Comparison of ENCODE assay signal across 19 cellular contexts in genomic region chr7:122487131-122487530, GRCh38.
DNase-seq lines count a peak whose midpoint lies in the region; ATAC-seq and TF ChIP-seq lines count a peak whose summit lies in the region.
"Had no signal": no experiment of that assay in that cellular context is flagged by ENCODE, and none has a peak within 500 bp of the region (broad histone marks: within the 10 kb centered on the region; RNA-seq: fewer than 3 reads in every experiment).

No MANE protein-coding gene starts in this region.

- H3K9me2 ChIP-seq in PC-3 (replicated peaks; ENCODE audit: low read length), result no peaks in the 10 kb centered on the region

- TF ChIP-seq CTCF in PC-3 (conservative IDR thresholded peaks at IDR 0.05; ENCODE audit: low read depth, low read length), result no peak
- TF ChIP-seq CTCF in brain microvascular endothelial cell (IDR thresholded peaks at IDR 0.05; ENCODE audit: low read depth, low read length, missing control alignments), result no peak
- TF ChIP-seq CTCF in fibroblast of villous mesenchyme (IDR thresholded peaks at IDR 0.05; ENCODE audit: insufficient read depth, low read depth, low read length), result no peak

- intact Hi-C loops in PC-3 (cut with micrococcal nuclease), result no loop called here

- no peaks in the 10 kb centered on the region for H4K20me1 ChIP-seq in PC-3 (ENCODE audit: low read length)

- no peak; the same call in none of the 2 replicates for ATAC-seq in PC-3
- no peak for ATAC-seq in stimulated activated memory B cell treated with anti-CD40 and anti-IgM and Interleukin-4, amounts not matched to agents 10 μg/mL and 1 μg/mL and 100 μg/mL, for 72 hours

- 0 out of 2 replicates have a peak, but pooled peaks cover 5% of the 10 kb centered on the region for H3K4me1 ChIP-seq in PC-3 (ENCODE audit: insufficient read depth, low read length)
- H3K4me1 ChIP-seq: BE2C, Caco-2 had no signal

- H3K27me3 Mint-ChIP-seq in stimulated activated memory B cell treated with anti-CD40 and anti-IgM and Interleukin-4, amounts not matched to agents 10 μg/mL and 1 μg/mL and 100 μg/mL, for 72 hours, result no peaks in the 10 kb centered on the region
- H3K27me3 Mint-ChIP-seq: CD4-positive, alpha-beta T cell had no signal

- POLR2A ChIA-PET in PC-3 (lab: Charles Lee; ENCODE audit: unreplicated experiment), result no interaction called here

- no peaks in the 10 kb centered on the region for H3K36me3 Mint-ChIP-seq in stimulated activated memory B cell treated with anti-CD40 and anti-IgM and Interleukin-4, amounts not matched to agents 10 μg/mL and 1 μg/mL and 100 μg/mL, for 72 hours

- no peaks in the 10 kb centered on the region for H3K79me2 ChIP-seq in PC-3 (ENCODE audit: low read length)

- in situ Hi-C loops in brain microvascular endothelial cell (cut with HindIII; ENCODE audit: low pct_ligation_motif_present, low sequenced_read_pairs), result no loop called here

- H3K36me3 ChIP-seq in PC-3 (ENCODE audit: low read depth, low read length), result no peaks in the 10 kb centered on the region
- no peaks in the 10 kb centered on the region for H3K36me3 ChIP-seq in brain microvascular endothelial cell (replicated peaks)
- H3K36me3 ChIP-seq: BE2C had no signal

- H3K27ac Mint-ChIP-seq in stimulated activated memory B cell treated with anti-CD40 and anti-IgM and Interleukin-4, amounts not matched to agents 10 μg/mL and 1 μg/mL and 100 μg/mL, for 72 hours, result no peak overlapping the region
- H3K27ac Mint-ChIP-seq: CD4-positive, alpha-beta T cell had no signal

- no peak overlapping the region for H3K4me2 ChIP-seq in PC-3 (ENCODE audit: low read length)

- no peak overlapping the region for H3K9ac ChIP-seq in PC-3 (ENCODE audit: low read length)

- no peaks in the 10 kb centered on the region for H3K4me1 Mint-ChIP-seq in stimulated activated memory B cell treated with anti-CD40 and anti-IgM and Interleukin-4, amounts not matched to agents 10 μg/mL and 1 μg/mL and 100 μg/mL, for 72 hours

- H3K9me3 ChIP-seq in PC-3 (ENCODE audit: low read length), result no peaks in the 10 kb centered on the region
- H3K9me3 ChIP-seq: BE2C, Caco-2 had no signal

- H3K4me3 ChIP-seq in PC-3 (ENCODE audit: low read length) (no peak overlapping the region), brain microvascular endothelial cell (ENCODE audit: low read depth, low read length) (no peak overlapping the region), fibroblast of villous mesenchyme (ENCODE audit: low read depth, low read length) (no peak overlapping the region)

- no peaks in the 10 kb centered on the region for H3K27me3 ChIP-seq in PC-3 (ENCODE audit: low read length)
- no peaks in the 10 kb centered on the region for H3K27me3 ChIP-seq in brain microvascular endothelial cell (replicated peaks)
- H3K27me3 ChIP-seq: BE2C had no signal

- CTCF ChIA-PET in PC-3 (lab: Charles Lee), result no interaction called here

- no TSS peak for BruUV-seq in PC-3 (replicated peaks; lab: Mats Ljungman, UMichigan)

- DNase-seq in A172 (ENCODE audit: low spot score) (peak; percentile 13), PC-3 (peak; percentile 34), brain microvascular endothelial cell (peak; percentile 51), fibroblast of villous mesenchyme (ENCODE audit: low read depth) (peak; percentile 2), inferior parietal cortex (ENCODE audit: extremely low spot score) (no peak), SHP77 treated with DMSO at 0.1 percent for 48 hours (lab: John Stamatoyannopoulos, UW) (no peak), globus pallidus (ENCODE audit: low spot score) (no peak)
- DNase-seq: BE2C; Caco-2; CD4-positive, alpha-beta T cell; DMS153; KG1; NCI-H1417 treated with DMSO at 0.1 percent for 48 hours; NCI-H1930; NCI-H345; NCI-H524 treated with DMSO at 0.1 percent for 48 hours had no signal

- no peak overlapping the region for H3K4me3 Mint-ChIP-seq in stimulated activated memory B cell treated with anti-CD40 and anti-IgM and Interleukin-4, amounts not matched to agents 10 μg/mL and 1 μg/mL and 100 μg/mL, for 72 hours
- H3K4me3 Mint-ChIP-seq: CD4-positive, alpha-beta T cell had no signal

- H3K27ac ChIP-seq in PC-3 (ENCODE audit: low read length) (no peak overlapping the region), brain microvascular endothelial cell (no peak overlapping the region)
- H3K27ac ChIP-seq: 22Rv1, RWPE1 had no signal

- H3F3A ChIP-seq in PC-3 (ENCODE audit: low read length, unreplicated experiment), result no peaks in the 10 kb centered on the region

- no peak overlapping the region for H2AFZ ChIP-seq in PC-3 (ENCODE audit: low read length)

- H3K9me3 Mint-ChIP-seq in stimulated activated memory B cell treated with anti-CD40 and anti-IgM and Interleukin-4, amounts not matched to agents 10 μg/mL and 1 μg/mL and 100 μg/mL, for 72 hours, result no peaks in the 10 kb centered on the region

Comparison
In these comparisons a context has a peak if more than half of its experiments do, and no peak if none do; other contexts are left out.
1. DNase-seq: peak in A172 (single experiment), PC-3 (single experiment), brain microvascular endothelial cell (single experiment) and fibroblast of villous mesenchyme (single experiment); none in inferior parietal cortex (single experiment), SHP77 treated with DMSO at 0.1 percent for 48 hours (single experiment) and globus pallidus (single experiment).